In the genomic region with DNA sequence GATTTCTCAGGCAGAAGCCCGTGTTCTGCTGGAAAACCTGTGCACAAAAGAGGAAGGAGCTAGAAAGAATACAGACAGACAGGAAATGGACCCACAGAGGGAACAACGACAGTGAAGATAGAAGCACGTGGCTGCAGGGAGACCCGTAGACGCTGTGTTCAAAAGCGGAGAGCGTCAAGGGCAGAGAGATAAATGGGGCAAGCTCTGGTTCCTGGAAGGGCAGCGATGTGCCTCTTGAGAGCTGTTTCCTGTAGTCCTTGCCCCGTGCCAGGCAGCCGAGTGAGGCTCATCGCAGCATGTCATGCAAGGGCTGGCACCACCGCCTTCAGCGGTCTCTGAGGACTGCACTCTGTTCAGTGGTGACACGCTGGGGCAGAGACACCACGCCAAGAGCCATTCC, we compare ENCODE assay signal across 12 cellular contexts. TPM values are rescaled to one million over a fixed set of nuclear protein-coding genes. Genes with fewer than 3 reads are reported as not detected.
DNase-seq lines count a peak whose midpoint lies in the region; ATAC-seq lines count a peak whose summit lies in the region.
"Had no signal": no experiment of that assay in that cellular context is flagged by ENCODE, and none has a peak within 500 bp of the region (broad histone marks: within the 10 kb centered on the region; RNA-seq: fewer than 3 reads in every experiment).

No MANE protein-coding gene starts in this region.

- H3K27ac Mint-ChIP-seq in activated T-helper 17 cell treated with anti-CD3 and anti-CD28 coated beads, Interleukin-2, amount 50 U/mL, for 72 hours: peak overlapping the region; percentile 62
- no peak overlapping the region for H3K27ac Mint-ChIP-seq in stimulated activated effector memory CD8-positive, alpha-beta T cell treated with anti-CD3 and anti-CD28 coated beads, Interleukin-12 subunit alpha, Interleukin-12 subunit beta, amount 100 ng/mL, for 72 hours

- no peaks in the 10 kb centered on the region for H3K27me3 Mint-ChIP-seq in activated T-helper 17 cell treated with anti-CD3 and anti-CD28 coated beads, Interleukin-2, amount 50 U/mL, for 72 hours

- H3K36me3 Mint-ChIP-seq in activated T-helper 17 cell treated with anti-CD3 and anti-CD28 coated beads, Interleukin-2, amount 50 U/mL, for 72 hours (ENCODE audit: low read depth): peaks cover 94% of the 10 kb centered on the region
- H3K36me3 Mint-ChIP-seq in stimulated activated effector memory CD8-positive, alpha-beta T cell treated with anti-CD3 and anti-CD28 coated beads, Interleukin-12 subunit alpha, Interleukin-12 subunit beta, amount 100 ng/mL, for 72 hours: peaks cover 57% of the 10 kb centered on the region

- no peaks in the 10 kb centered on the region for H3K9me3 Mint-ChIP-seq in activated T-helper 17 cell treated with anti-CD3 and anti-CD28 coated beads, Interleukin-2, amount 50 U/mL, for 72 hours
- H3K9me3 Mint-ChIP-seq in stimulated activated effector memory CD8-positive, alpha-beta T cell treated with anti-CD3 and anti-CD28 coated beads, Interleukin-12 subunit alpha, Interleukin-12 subunit beta, amount 100 ng/mL, for 72 hours: no peaks in the 10 kb centered on the region

- no peaks in the 10 kb centered on the region for H3K4me1 Mint-ChIP-seq in activated T-helper 17 cell treated with anti-CD3 and anti-CD28 coated beads, Interleukin-2, amount 50 U/mL, for 72 hours
- H3K4me1 Mint-ChIP-seq in stimulated activated effector memory CD8-positive, alpha-beta T cell treated with anti-CD3 and anti-CD28 coated beads, Interleukin-12 subunit alpha, Interleukin-12 subunit beta, amount 100 ng/mL, for 72 hours: no peaks in the 10 kb centered on the region

- H3K4me3 Mint-ChIP-seq in activated T-helper 17 cell treated with anti-CD3 and anti-CD28 coated beads, Interleukin-2, amount 50 U/mL, for 72 hours: no peak overlapping the region
- no peak overlapping the region for H3K4me3 Mint-ChIP-seq in stimulated activated effector memory CD8-positive, alpha-beta T cell treated with anti-CD3 and anti-CD28 coated beads, Interleukin-12 subunit alpha, Interleukin-12 subunit beta, amount 100 ng/mL, for 72 hours

- DNase-seq in C1 segment of cervical spinal cord (lab: John Stamatoyannopoulos, UW) (peak in 10 of 14 donors; percentile 17 to 80 (median 44)), KG1 (lab: John Stamatoyannopoulos, UW) (peak; percentile 29), medulla oblongata (ENCODE audit: extremely low spot score) (peak; percentile 84), activated gamma-delta T cell treated with Interleukin-2 at 50 U/mL for 16 hours (no peak)
- DNase-seq in stimulated activated effector memory CD8-positive, alpha-beta T cell treated with anti-CD3 and anti-CD28 coated beads, Interleukin-12 subunit alpha, Interleukin-12 subunit beta, amount 100 ng/mL, for 72 hours (ENCODE audit: low spot score in 2 of 2): no peak
- DNase-seq: dermis blood vessel endothelial cell, ovary, PC-9 had no signal

- ATAC-seq in activated T-helper 17 cell treated with anti-CD3 and anti-CD28 coated beads, Interleukin-2, amount 50 U/mL, for 72 hours (replicated peaks): no peak
- no peak for ATAC-seq in stimulated activated effector memory CD8-positive, alpha-beta T cell treated with anti-CD3 and anti-CD28 coated beads, Interleukin-12 subunit alpha, Interleukin-12 subunit beta, amount 100 ng/mL, for 72 hours
- ATAC-seq in HG03025 (IDR thresholded peaks at IDR 0.05; ENCODE audit: low FRiP score, unreplicated experiment) (no peak), HG03432 (IDR thresholded peaks at IDR 0.05; ENCODE audit: unreplicated experiment) (no peak)
- ATAC-seq: K562 had no signal

RNA-seq across cellular contexts. Expression of gene CACNG5, which starts 43.6 kb away (rescaled TPM):
- not detected for total RNA-seq in activated T-helper 17 cell treated with anti-CD3 and anti-CD28 coated beads, Interleukin-2, amount 50 U/mL, for 72 hours
- total RNA-seq: dermis blood vessel endothelial cell, K562, ovary, PC-9 had no signal

Comparison
In these comparisons a context has a peak if more than half of its experiments do, and no peak if none do; other contexts are left out.
1. DNase-seq: peak in C1 segment of cervical spinal cord (10 of 14), KG1 (single experiment) and medulla oblongata (single experiment); none in stimulated activated effector memory CD8-positive, alpha-beta T cell treated with anti-CD3 and anti-CD28 coated beads, Interleukin-12 subunit alpha, Interleukin-12 subunit beta, amount 100 ng/mL, for 72 hours (0 of 2) and activated gamma-delta T cell treated with Interleukin-2 at 50 U/mL for 16 hours (single experiment).